ENCODE assay signal across 8 cellular contexts in the genomic region with DNA sequence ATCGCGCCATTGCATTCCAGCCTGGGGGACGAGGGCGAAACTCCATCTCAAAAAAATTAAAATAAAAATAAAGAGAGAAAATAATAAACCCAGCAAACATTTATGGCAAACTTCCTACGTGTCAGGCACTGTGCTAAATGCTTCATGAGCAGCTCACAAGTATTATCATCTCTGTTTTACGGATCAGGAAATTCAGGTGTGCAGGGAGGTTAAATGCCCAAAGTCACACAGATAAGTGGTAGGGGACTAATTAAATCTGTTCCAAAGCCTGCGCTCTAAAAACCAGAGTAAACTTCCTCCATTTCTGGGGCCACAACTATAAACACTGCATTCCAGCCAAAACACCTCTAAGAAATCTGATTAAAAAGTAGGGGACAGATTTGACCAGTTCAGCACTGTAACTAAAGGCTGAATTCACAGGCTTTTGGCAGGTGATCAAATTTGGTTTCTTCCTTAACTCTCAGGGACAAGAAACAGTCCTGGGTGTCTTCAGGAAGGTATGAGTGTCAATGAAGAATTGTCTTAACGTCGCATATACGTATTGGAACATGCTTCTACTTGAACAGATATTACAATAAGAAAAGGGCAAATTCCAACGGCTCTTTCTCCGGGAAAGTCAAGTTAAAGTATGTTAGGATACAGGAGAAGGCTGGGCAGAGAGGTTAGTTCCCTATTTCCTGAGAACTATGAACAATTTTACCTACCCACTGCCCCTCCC. TPM values are rescaled to one million over a fixed set of nuclear protein-coding genes. Genes with fewer than 3 reads are reported as not detected.
DNase-seq lines count a peak whose midpoint lies in the region; ATAC-seq and TF ChIP-seq lines count a peak whose summit lies in the region.

No MANE protein-coding gene starts in this region.

- H4K20me1 ChIP-seq in BLaER1 (peaks cover 9% of the 10 kb centered on the region; the same call in 1 of the 2 replicates), osteoblast (ENCODE audit: insufficient read depth, low read length) (no peaks in the 10 kb centered on the region)

- H3K27me3 Mint-ChIP-seq in T-cell = no peaks in the 10 kb centered on the region

- peaks cover 3% of the 10 kb centered on the region for H3K36me3 Mint-ChIP-seq in T-cell

- H3K79me2 ChIP-seq in osteoblast (ENCODE audit: insufficient read depth, low read length) = peaks cover 36% of the 10 kb centered on the region

- TF ChIP-seq CTCF in osteoblast (IDR thresholded peaks at IDR 0.05; ENCODE audit: extremely low read depth, low read depth, low read length) = no peak
- no peak for TF ChIP-seq CTCF in GM10266 (IDR thresholded peaks at IDR 0.05; ENCODE audit: control insufficient read depth, insufficient read depth, low read depth, missing control alignments)

- H3K36me3 ChIP-seq in BLaER1 (peaks cover 11% of the 10 kb centered on the region), osteoblast (ENCODE audit: insufficient read depth, low read length) (peaks cover 3% of the 10 kb centered on the region)

- H3K4me3 ChIP-seq in BLaER1 = peak overlapping the region; percentile 91
- H3K4me3 ChIP-seq in osteoblast (ENCODE audit: insufficient read depth, low read length) = peak overlapping the region; percentile 98

- H3K9me3 Mint-ChIP-seq in T-cell = no peaks in the 10 kb centered on the region

- ATAC-seq in GM21528 (IDR thresholded peaks at IDR 0.05; ENCODE audit: low FRiP score, unreplicated experiment) (peak; percentile 7), T-cell (replicated peaks in 1 of 4) (no peak), HG03135 (IDR thresholded peaks at IDR 0.05; ENCODE audit: unreplicated experiment) (no peak)

- CTCF ChIA-PET in T-cell (lab: Charles Lee) = interaction anchor here (0.6 to 2.2 kb wide), 4 partner anchors 10 to 45 kb away, joined by 3 to 8 read pairs (median 3); partner anchors contain the start of genes CCDC47 (in 1 of the 2) and DDX42 (in 1 of the 2)

- no peak for DNase-seq in T-cell
- DNase-seq in fibroblast of peridontal ligament (ENCODE audit: extremely low read depth) = peak; percentile 21
- peak; percentile 45 for DNase-seq in osteoblast (ENCODE audit: insufficient read length, low spot score, missing footprints)
- DNase-seq in GM10266 (ENCODE audit: extremely low spot score) = no peak
- DNase-seq in stimulated activated CD4-positive, alpha-beta T cell treated with anti-CD3 and anti-CD28 coated beads, Interleukin-2, amount 100 ng/mL, for 48 hours = no peak

- H3K4me3 Mint-ChIP-seq in T-cell = peak overlapping the region; percentile 92 to 95 (median 94)

- H3K4me1 ChIP-seq in BLaER1 (peaks cover 19% of the 10 kb centered on the region), osteoblast (ENCODE audit: insufficient read depth, low read length) (peaks cover 15% of the 10 kb centered on the region)

- peak overlapping the region; percentile 96 for H3K27ac ChIP-seq in BLaER1
- H3K27ac ChIP-seq in osteoblast (ENCODE audit: low read depth, low read length) = peak overlapping the region; percentile 83

- H3K9ac ChIP-seq in BLaER1 = peak overlapping the region; percentile 97

- H3K27ac Mint-ChIP-seq in T-cell = peak overlapping the region; percentile 86 to 96

- H3K4me2 ChIP-seq in BLaER1 (peak overlapping the region; percentile 80), osteoblast (ENCODE audit: insufficient read depth, low read length) (peak overlapping the region; percentile 97)

- H3K27me3 ChIP-seq in BLaER1 (no peaks in the 10 kb centered on the region), osteoblast (ENCODE audit: insufficient read depth, low read length) (no peaks in the 10 kb centered on the region)

- no peaks in the 10 kb centered on the region for H3K9me3 ChIP-seq in BLaER1
- H3K9me3 ChIP-seq in osteoblast (ENCODE audit: low read depth, low read length) = no peaks in the 10 kb centered on the region

- peaks cover 19 to 28% (median 27%) of the 10 kb centered on the region in 3 donors for H3K4me1 Mint-ChIP-seq in T-cell

- POLR2A ChIA-PET in T-cell (lab: Charles Lee) = interaction anchor here in 1 of 2 donors (0.6 to 1.1 kb wide), 2 partner anchors 33 to 78 kb away, joined by 3 to 4 read pairs; partner anchors contain the start of genes CCDC47 and DDX42

- peak overlapping the region; percentile 90 for H2AFZ ChIP-seq in osteoblast (ENCODE audit: low read length)

RNA-seq across cellular contexts. Expression of gene STRADA, which starts 1.0 kb away (rescaled TPM):
- 10 to 100 TPM; 46.9 to 58.8 (median 48.6) TPM for total RNA-seq in T-cell
- 29.7 and 35.4 TPM in 2 replicates for total RNA-seq in osteoblast

RNA-seq across cellular contexts. Expression of gene CCDC47, which starts 32.8 kb away (rescaled TPM):
- 10 to 100 TPM; 25.4 to 37.0 (median 33.0) TPM for total RNA-seq in T-cell
- 69.0 and 77.1 TPM in 2 replicates for total RNA-seq in osteoblast

RNA-seq across cellular contexts. Expression of gene DDX42, which starts 33.3 kb away (rescaled TPM):
- total RNA-seq in T-cell (100 to 1,000 TPM; 110 to 141 (median 123) TPM), osteoblast (69.0 and 77.4 TPM in 2 replicates)

RNA-seq across cellular contexts. Expression of gene LIMD2, which starts 40.7 kb away (rescaled TPM):
- 100 to 1,000 TPM; 534 to 851 (median 767) TPM for total RNA-seq in T-cell
- 4.3 and 5.9 TPM in 2 replicates for total RNA-seq in osteoblast

Comparison
In these comparisons a context has a peak if more than half of its experiments do, and no peak if none do; other contexts are left out.
1. DNase-seq: peak in fibroblast of peridontal ligament (single experiment) and osteoblast (single experiment); none in T-cell (0 of 34), GM10266 (single experiment) and stimulated activated CD4-positive, alpha-beta T cell treated with anti-CD3 and anti-CD28 coated beads, Interleukin-2, amount 100 ng/mL, for 48 hours (0 of 2).